11 cellular contexts compared by ENCODE assay signal in the genomic region with DNA sequence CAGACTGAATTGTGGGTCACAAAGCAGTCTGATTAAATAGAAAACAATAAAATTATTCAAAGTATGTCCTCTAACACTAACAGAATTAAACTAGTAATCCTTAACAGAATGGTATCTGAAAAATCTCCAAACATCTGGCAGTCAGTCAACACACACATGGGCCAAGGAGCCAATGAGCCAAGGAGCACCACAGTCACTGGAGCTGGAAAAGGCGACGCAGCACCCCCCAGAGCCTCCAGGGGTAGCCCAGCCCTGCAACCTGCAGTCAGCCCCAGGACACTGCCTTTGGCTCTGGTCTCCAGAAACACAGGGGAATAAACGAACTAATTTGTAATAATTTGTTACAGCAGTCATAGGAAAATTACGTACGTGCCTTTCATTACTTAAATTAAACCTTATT.
DNase-seq lines count a peak whose midpoint lies in the region; TF ChIP-seq lines count a peak whose summit lies in the region.
"Had no signal": no experiment of that assay in that cellular context is flagged by ENCODE, and none has a peak within 500 bp of the region (broad histone marks: within the 10 kb centered on the region; RNA-seq: fewer than 3 reads in every experiment).

No MANE protein-coding gene starts in this region.

- H3K4me1 ChIP-seq in MM.1S (ENCODE audit: low read length), result peaks cover 21% of the 10 kb centered on the region
- H3K4me1 ChIP-seq in rectal smooth muscle tissue (ENCODE audit: control insufficient read depth, insufficient read depth, low read length), result peaks cover 14% of the 10 kb centered on the region
- H3K4me1 ChIP-seq: colonic mucosa had no signal

- H4K20me1 ChIP-seq in MM.1S (ENCODE audit: insufficient read depth, low read length), result peaks cover 78% of the 10 kb centered on the region

- no peaks in the 10 kb centered on the region for H3K9me2 ChIP-seq in MM.1S (replicated peaks; ENCODE audit: insufficient read depth, low read length)

- H3K9ac ChIP-seq in MM.1S (ENCODE audit: low read length) (no peak overlapping the region), rectal smooth muscle tissue (ENCODE audit: low read length) (no peak overlapping the region)

- H3K4me2 ChIP-seq in MM.1S (ENCODE audit: low read depth, low read length), result peak overlapping the region; percentile 18; the same call in 1 of the 2 replicates

- no peak overlapping the region for H2AFZ ChIP-seq in MM.1S (ENCODE audit: low read length)

- H3K4me3 ChIP-seq in MM.1S (ENCODE audit: low read length) (no peak overlapping the region), rectal smooth muscle tissue (ENCODE audit: low read length) (no peak overlapping the region)
- H3K4me3 ChIP-seq: colonic mucosa had no signal

- DNase-seq in ELR (ENCODE audit: low read depth) (peak; percentile 22), MM.1S (no peak), fibroblast of gingiva (ENCODE audit: low read depth) (peak; percentile 65), SW480 (ENCODE audit: low spot score) (no peak), D341Med (ENCODE audit: low spot score) (no peak)
- DNase-seq in stimulated activated CD4-positive, alpha-beta T cell treated with anti-CD3 and anti-CD28 coated beads, Interleukin-4, amount 100 ng/mL, for 1 hour, result no peak
- DNase-seq: activated CD4-positive, alpha-beta memory T cell treated with anti-CD3 and anti-CD28 coated beads for 36 hours; activated naive CD4-positive, alpha-beta T cell treated with anti-CD3 and anti-CD28 coated beads, Interleukin-2, amount 50 U/mL, for 16 hours; colonic mucosa; PC-3 had no signal

- peaks cover 99% of the 10 kb centered on the region for H3K79me2 ChIP-seq in MM.1S (ENCODE audit: low read length)

- H3K27ac ChIP-seq in MM.1S (ENCODE audit: low read length), result no peak overlapping the region
- peak overlapping the region; percentile 7 for H3K27ac ChIP-seq in rectal smooth muscle tissue (ENCODE audit: low read depth, low read length)
- H3K27ac ChIP-seq: colonic mucosa had no signal

- no peak for TF ChIP-seq CTCF in MM.1S (IDR thresholded peaks at IDR 0.05; ENCODE audit: low read length)

- H3K27me3 ChIP-seq in MM.1S (replicated peaks; ENCODE audit: insufficient read depth, low read length) (no peaks in the 10 kb centered on the region), rectal smooth muscle tissue (ENCODE audit: control insufficient read depth, insufficient read depth, low read length) (no peaks in the 10 kb centered on the region)
- H3K27me3 ChIP-seq: colonic mucosa had no signal

- H3K9me3 ChIP-seq in MM.1S (replicated peaks; ENCODE audit: insufficient read depth, low read length), result no peaks in the 10 kb centered on the region
- H3K9me3 ChIP-seq: colonic mucosa had no signal

- H3K36me3 ChIP-seq in MM.1S (replicated peaks; ENCODE audit: insufficient read depth, low read length) (no peaks in the 10 kb centered on the region), rectal smooth muscle tissue (ENCODE audit: control insufficient read depth, insufficient read depth, low read length) (no peaks in the 10 kb centered on the region)
- H3K36me3 ChIP-seq: colonic mucosa had no signal

- H3F3A ChIP-seq in MM.1S (ENCODE audit: insufficient read depth, low read length), result peaks cover 6% of the 10 kb centered on the region; the same call in 1 of the 2 replicates

Comparison
In these comparisons a context has a peak if more than half of its experiments do, and no peak if none do; other contexts are left out.
1. DNase-seq: peak in ELR (single experiment) and fibroblast of gingiva (single experiment); none in MM.1S (single experiment), SW480 (single experiment), D341Med (single experiment) and stimulated activated CD4-positive, alpha-beta T cell treated with anti-CD3 and anti-CD28 coated beads, Interleukin-4, amount 100 ng/mL, for 1 hour (single experiment).